In the genomic region with DNA sequence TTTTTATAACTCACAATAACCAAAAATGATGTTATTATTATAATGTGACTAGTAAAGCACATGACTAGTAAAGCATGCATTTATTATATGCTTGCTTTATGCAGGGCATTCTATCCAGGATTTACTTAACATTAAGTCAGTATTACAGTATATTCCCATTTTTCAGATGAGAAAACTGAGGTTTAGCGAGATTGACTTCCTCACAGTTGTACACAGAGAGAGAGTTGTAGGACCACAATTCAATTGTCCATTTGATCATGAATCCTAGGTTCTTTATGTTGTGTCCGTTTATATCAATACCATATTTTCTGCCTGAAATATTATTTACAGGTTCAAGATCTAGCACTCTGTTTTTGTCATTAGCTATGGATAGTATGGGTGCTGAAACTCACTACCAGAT, we compare ENCODE assay signal across 23 cellular contexts.
"Had no signal": no experiment of that assay in that cellular context is flagged by ENCODE, and none has a peak within 500 bp of the region (broad histone marks: within the 10 kb centered on the region; RNA-seq: fewer than 3 reads in every experiment).

No MANE protein-coding gene starts in this region.

- H3K27ac ChIP-seq: KMS-11, SJSA1, SK-N-MC had no signal

- H3K9ac ChIP-seq: KMS-11 had no signal

- H3K9me3 ChIP-seq: MG63, SJSA1 had no signal

- FAIRE-seq: RCC 7860 had no signal

- H3K4me2 ChIP-seq: KMS-11 had no signal

- H3K4me3 ChIP-seq: MG63, SJSA1, SK-N-MC had no signal

- DNase-seq: IMR-90, MG63, NCI-H1092, NCI-H1105 treated with DMSO at 0.1 percent for 48 hours, NCI-H1417 treated with DMSO at 0.1 percent for 48 hours, NCI-H146, NCI-H1694 treated with DMSO at 0.1 percent for 48 hours, NCI-H1930, NCI-H2081, NCI-H2171, NCI-H226, NCI-H446, NCI-H510A, NCI-H524 treated with DMSO at 0.1 percent for 48 hours, NCI-H69, NCI-H774, Right ventricle myocardium superior, RPMI8226, SIG-M5 had no signal

- H3K27me3 ChIP-seq: MG63, SJSA1 had no signal

- H3K36me3 ChIP-seq: MG63, SJSA1 had no signal
